In genomic region chr12:75854681-75855309, GRCh38 we compare ENCODE assay signal across 27 cellular contexts.
DNase-seq lines count a peak whose midpoint lies in the region; ATAC-seq and TF ChIP-seq lines count a peak whose summit lies in the region.
"Had no signal": no experiment of that assay in that cellular context is flagged by ENCODE, and none has a peak within 500 bp of the region (broad histone marks: within the 10 kb centered on the region; RNA-seq: fewer than 3 reads in every experiment).

No MANE protein-coding gene starts in this region.

- no peaks in the 10 kb centered on the region for H3K9me3 Mint-ChIP-seq in CD4-positive, alpha-beta T cell
- H3K9me3 Mint-ChIP-seq: activated CD8-positive, alpha-beta T cell treated with anti-CD3 and anti-CD28 coated beads for 36 hours; activated T-cell treated with anti-CD3 and anti-CD28 coated beads, Interleukin-2, amount 50 U/mL, for 4 hours; CD8-positive, alpha-beta memory T cell; H9; IgD-negative memory B cell; memory B cell; natural killer cell treated with Interleukin-12 subunit alpha and Interleukin-12 subunit beta and Interleukin-15 and Interleukin-18, amount 100 ng/mL, for 72 hours; WTC11 had no signal

- CTCF ChIA-PET in CD4-positive, alpha-beta T cell (lab: Charles Lee) = interaction anchor here (0.6 kb wide), 1 partner anchor 70 kb away, joined by 3 read pairs; no protein-coding TSS in a partner anchor

- no peak overlapping the region for H3K4me3 Mint-ChIP-seq in CD4-positive, alpha-beta T cell
- H3K4me3 Mint-ChIP-seq: activated CD8-positive, alpha-beta T cell treated with anti-CD3 and anti-CD28 coated beads for 36 hours; activated T-cell treated with anti-CD3 and anti-CD28 coated beads, Interleukin-2, amount 50 U/mL, for 4 hours; CD8-positive, alpha-beta memory T cell; H9; IgD-negative memory B cell; memory B cell; natural killer cell treated with Interleukin-12 subunit alpha and Interleukin-12 subunit beta and Interleukin-15 and Interleukin-18, amount 100 ng/mL, for 72 hours; T-helper 17 cell; WTC11 had no signal

- H3K9me3 ChIP-seq in CD4-positive, alpha-beta T cell (ENCODE audit: control insufficient read depth, low read length) = no peaks in the 10 kb centered on the region
- H3K9me3 ChIP-seq in sigmoid colon = no peaks in the 10 kb centered on the region
- H3K9me3 ChIP-seq: A549, body of pancreas, prostate gland, thyroid gland had no signal

- no peaks in the 10 kb centered on the region for H3K4me1 Mint-ChIP-seq in CD4-positive, alpha-beta T cell (ENCODE audit: low read depth)
- H3K4me1 Mint-ChIP-seq: CD8-positive, alpha-beta memory T cell; memory B cell; T-helper 17 cell had no signal

- H3K4me1 ChIP-seq in sigmoid colon = peaks cover 0 to 2% (median 0%) of the 10 kb centered on the region in 4 donors
- H3K4me1 ChIP-seq: prostate gland had no signal

- 83 to 86% methylated on average over 4 of the region's 4 CpGs for WGBS in sigmoid colon, 2 donors

- TF ChIP-seq EP300 in sigmoid colon (IDR thresholded peaks at IDR 0.05) = no peak

- H3K27me3 Mint-ChIP-seq in CD4-positive, alpha-beta T cell = peaks cover 12% of the 10 kb centered on the region

- peaks cover 11% of the 10 kb centered on the region for H3K27me3 ChIP-seq in CD4-positive, alpha-beta T cell (ENCODE audit: control insufficient read depth, insufficient read depth, low read length)
- no peaks in the 10 kb centered on the region for H3K27me3 ChIP-seq in sigmoid colon
- H3K27me3 ChIP-seq: body of pancreas, thyroid gland had no signal

- H3K36me3 Mint-ChIP-seq in CD4-positive, alpha-beta T cell (ENCODE audit: low read depth) = no peaks in the 10 kb centered on the region
- H3K36me3 Mint-ChIP-seq: CD8-positive, alpha-beta memory T cell; IgD-negative memory B cell; memory B cell; natural killer cell treated with Interleukin-12 subunit alpha and Interleukin-12 subunit beta and Interleukin-15 and Interleukin-18, amount 100 ng/mL, for 72 hours; WTC11 had no signal

- ATAC-seq in Right ventricle myocardium superior (ENCODE audit: poor library complexity) = peak; percentile 47
- ATAC-seq in CD4-positive, alpha-beta T cell (ENCODE audit: poor library complexity) = no peak
- ATAC-seq: A549; activated CD8-positive, alpha-beta T cell treated with anti-CD3 and anti-CD28 coated beads for 36 hours; activated T-cell treated with anti-CD3 and anti-CD28 coated beads, Interleukin-2, amount 50 U/mL, for 4 hours; body of pancreas; natural killer cell treated with Interleukin-12 subunit alpha and Interleukin-12 subunit beta and Interleukin-15 and Interleukin-18, amount 100 ng/mL, for 72 hours; T-helper 17 cell; WTC11 had no signal

- DNase-seq in Right ventricle myocardium superior = no peak
- DNase-seq in cardiac septum (ENCODE audit: low spot score) = no peak
- peak; percentile 13 for DNase-seq in OCI-M1 (lab: John Stamatoyannopoulos, UW)
- peak; percentile 75 for DNase-seq in fibroblast of pulmonary artery (ENCODE audit: low read depth)
- no peak for DNase-seq in NCI-H128 (lab: John Stamatoyannopoulos, UW; ENCODE audit: unreplicated experiment)
- no peak for DNase-seq in CD4-positive, alpha-beta T cell
- no peak for DNase-seq in sigmoid colon
- no peak for DNase-seq in kidney glomerular epithelial cell (lab: John Stamatoyannopoulos, UW)
- DNase-seq: activated CD8-positive, alpha-beta T cell treated with anti-CD3 and anti-CD28 coated beads for 36 hours; activated naive CD4-positive, alpha-beta T cell treated with anti-CD3 and anti-CD28 coated beads, Interleukin-2, amount 50 U/mL, for 16 hours; activated T-cell treated with anti-CD3 and anti-CD28 coated beads, Interleukin-2, amount 50 U/mL, for 4 hours; body of pancreas; CD8-positive, alpha-beta memory T cell; cortex of kidney; DND-41; H9; NCI-H1092; NCI-H2081; SHP77 treated with DMSO at 0.1 percent for 48 hours; T-helper 17 cell; thyroid gland had no signal

- no peak for TF ChIP-seq POLR2A in sigmoid colon (IDR thresholded peaks at IDR 0.05)

- H3K36me3 ChIP-seq in sigmoid colon = no peaks in the 10 kb centered on the region
- H3K36me3 ChIP-seq: prostate gland, thyroid gland had no signal

- TF ChIP-seq CTCF in fibroblast of pulmonary artery (IDR thresholded peaks at IDR 0.05; ENCODE audit: low read length, missing control alignments) (no peak), sigmoid colon (IDR thresholded peaks at IDR 0.05) (no peak)
- no peak for TF ChIP-seq CTCF in CD4-positive, alpha-beta T cell (IDR thresholded peaks at IDR 0.05)

- intact Hi-C loops in Right ventricle myocardium superior (cut with DNase I) = no loop called here
- intact Hi-C loops in cardiac septum (cut with DNase I) = no loop called here
- intact Hi-C loops in CD4-positive, alpha-beta T cell (cut with DNase I, micrococcal nuclease) = no loop called here
- intact Hi-C loops in sigmoid colon (cut with DNase I) = no loop called here

- H3K27ac Mint-ChIP-seq in CD4-positive, alpha-beta T cell = no peak overlapping the region
- H3K27ac Mint-ChIP-seq: activated CD8-positive, alpha-beta T cell treated with anti-CD3 and anti-CD28 coated beads for 36 hours; H9; IgD-negative memory B cell; memory B cell; natural killer cell treated with Interleukin-12 subunit alpha and Interleukin-12 subunit beta and Interleukin-15 and Interleukin-18, amount 100 ng/mL, for 72 hours; T-helper 17 cell; WTC11 had no signal

- POLR2A ChIA-PET in CD4-positive, alpha-beta T cell (lab: Charles Lee) = no interaction called here

- H3K4me3 ChIP-seq in fibroblast of pulmonary artery (replicated peaks; ENCODE audit: low read depth, low read length) = no peak overlapping the region
- H3K4me3 ChIP-seq in sigmoid colon = no peak overlapping the region
- H3K4me3 ChIP-seq: A549, body of pancreas, prostate gland, thyroid gland had no signal

- H3K27ac ChIP-seq in CD4-positive, alpha-beta T cell (ENCODE audit: low read depth, low read length) = no peak overlapping the region
- no peak overlapping the region for H3K27ac ChIP-seq in sigmoid colon
- H3K27ac ChIP-seq: body of pancreas, prostate gland had no signal

Comparison
In these comparisons a context has a peak if more than half of its experiments do, and no peak if none do; other contexts are left out.
1. DNase-seq: peak in OCI-M1 (single experiment) and fibroblast of pulmonary artery (single experiment); none in Right ventricle myocardium superior (single experiment), cardiac septum (single experiment), NCI-H128 (single experiment), CD4-positive, alpha-beta T cell (0 of 10), sigmoid colon (single experiment) and kidney glomerular epithelial cell (single experiment).